ENCODE assay signal across 8 cellular contexts in genomic region chr1:175367039-175367758, GRCh38.
"Had no signal": no experiment of that assay in that cellular context is flagged by ENCODE, and none has a peak within 500 bp of the region (broad histone marks: within the 10 kb centered on the region; RNA-seq: fewer than 3 reads in every experiment).

No MANE protein-coding gene starts in this region.

- FAIRE-seq: H1, H54, HepG2 had no signal

- ATAC-seq: GM23338, HepG2 had no signal

- DNase-seq: H9, HCEC 1CT, KBM-7 had no signal

- H3K27ac ChIP-seq: HL-60 had no signal

- H3K4me3 ChIP-seq: GM23338 had no signal
